1 cellular context compared by ENCODE assay signal in genomic region chr10:14602807-14603538, GRCh38.
A peak's percentile ranks its signal among the peaks of the same experiment; 100 is the strongest.
TF ChIP-seq lines count a peak whose summit lies in the region.

No MANE protein-coding gene starts in this region.

TF ChIP-seq in HEK293, 187 proteins besides CTCF, POLR2A, EP300 and RAD21 (continued from another document):
- TF ChIP-seq ZBTB11 (tag by site-specific recombination; conservative IDR thresholded peaks at IDR 0.05; ENCODE audit: low read depth) (no peak), ZNF302 (tag by site-specific recombination; IDR thresholded peaks at IDR 0.05; ENCODE audit: low read depth) (no peak), ZNF423 (tag by site-specific recombination; IDR thresholded peaks at IDR 0.05) (no peak), PRDM10 (tag by site-specific recombination; IDR thresholded peaks at IDR 0.05) (no peak), ZNF16 (tag by site-specific recombination; IDR thresholded peaks at IDR 0.05; ENCODE audit: low read depth) (no peak), ZNF76 (tag by site-specific recombination; IDR thresholded peaks at IDR 0.05; ENCODE audit: borderline replicate concordance, low read depth) (no peak), BCL11A (tag by site-specific recombination; IDR thresholded peaks at IDR 0.05; ENCODE audit: low read depth) (0 out of 2 replicates have a peak, but pooled peaks have one; percentile 27), HOXA7 (CRISPR knock-in tag; IDR thresholded peaks at IDR 0.05; ENCODE audit: borderline replicate concordance) (no peak), ZNF121 (tag by site-specific recombination; IDR thresholded peaks at IDR 0.05) (no peak), ZNF398 (tag by site-specific recombination; IDR thresholded peaks at IDR 0.05) (no peak), ZNF266 (tag by site-specific recombination; IDR thresholded peaks at IDR 0.05; ENCODE audit: low read depth) (no peak), ZNF660 (tag by site-specific recombination; IDR thresholded peaks at IDR 0.05) (no peak), ZNF830 (tag by site-specific recombination; IDR thresholded peaks at IDR 0.05; ENCODE audit: low read depth) (no peak), ZNF174 (tag by site-specific recombination; IDR thresholded peaks at IDR 0.05) (no peak), ZNF544 (tag by site-specific recombination; IDR thresholded peaks at IDR 0.05) (no peak), ZNF366 (tag by site-specific recombination; conservative IDR thresholded peaks at IDR 0.05) (peak; percentile 64), KLF16 (tag by site-specific recombination; IDR thresholded peaks at IDR 0.05) (peak; percentile 40; the same call in 1 of the 2 replicates), ZNF24 (tag by site-specific recombination; IDR thresholded peaks at IDR 0.05) (no peak), ZBTB17 (tag by site-specific recombination; IDR thresholded peaks at IDR 0.05) (peak; percentile 57; the same call in 1 of the 2 replicates), ZNF335 (tag by site-specific recombination; conservative IDR thresholded peaks at IDR 0.05) (no peak), ZNF394 (tag by site-specific recombination; IDR thresholded peaks at IDR 0.05; ENCODE audit: borderline replicate concordance) (no peak), ZNF292 (tag by site-specific recombination; IDR thresholded peaks at IDR 0.05; ENCODE audit: borderline replicate concordance, low read depth) (no peak), KLF17 (tag by site-specific recombination; IDR thresholded peaks at IDR 0.05) (0 out of 2 replicates have a peak, but pooled peaks have one; percentile 33), ZNF837 (tag by site-specific recombination; IDR thresholded peaks at IDR 0.05) (no peak), ZFP69B (tag by site-specific recombination; IDR thresholded peaks at IDR 0.05) (no peak), ZNF624 (tag by site-specific recombination; IDR thresholded peaks at IDR 0.05) (no peak), FEZF1 (tag by site-specific recombination; IDR thresholded peaks at IDR 0.05) (no peak), ZNF324 (tag by site-specific recombination; IDR thresholded peaks at IDR 0.05) (no peak), ZBTB20 (tag by site-specific recombination; IDR thresholded peaks at IDR 0.05) (no peak), KLF1 (tag by site-specific recombination; IDR thresholded peaks at IDR 0.05) (peak; percentile 75), ZSCAN16 (tag by site-specific recombination; IDR thresholded peaks at IDR 0.05) (no peak), ZNF341 (tag by site-specific recombination; IDR thresholded peaks at IDR 0.05; ENCODE audit: low read depth) (no peak), SETDB1 (IDR thresholded peaks at IDR 0.05; ENCODE audit: insufficient read length, low read length) (no peak), ZNF223 (tag by site-specific recombination; IDR thresholded peaks at IDR 0.05) (no peak), ZSCAN30 (tag by site-specific recombination; IDR thresholded peaks at IDR 0.05) (no peak), ZNF169 (tag by site-specific recombination; IDR thresholded peaks at IDR 0.05) (no peak), ZNF561 (tag by site-specific recombination; IDR thresholded peaks at IDR 0.05; ENCODE audit: borderline replicate concordance) (no peak), ZNF416 (tag by site-specific recombination; IDR thresholded peaks at IDR 0.05) (no peak), ZFHX2 (tag by site-specific recombination; conservative IDR thresholded peaks at IDR 0.05) (peak; percentile 55), HOXC10 (CRISPR knock-in tag; IDR thresholded peaks at IDR 0.05) (no peak), TSHZ1 (tag by site-specific recombination; IDR thresholded peaks at IDR 0.05; ENCODE audit: borderline replicate concordance) (peak; percentile 27; the same call in 1 of the 2 replicates), RBAK (tag by site-specific recombination; IDR thresholded peaks at IDR 0.05) (no peak), REPIN1 (tag by site-specific recombination; IDR thresholded peaks at IDR 0.05; ENCODE audit: low read depth) (no peak), ZNF768 (tag by site-specific recombination; IDR thresholded peaks at IDR 0.05) (no peak), ZNF248 (tag by site-specific recombination; IDR thresholded peaks at IDR 0.05) (no peak), ZNF2 (tag by site-specific recombination; IDR thresholded peaks at IDR 0.05) (no peak), ZNF677 (tag by site-specific recombination; IDR thresholded peaks at IDR 0.05) (no peak), ZSCAN4 (tag by site-specific recombination; IDR thresholded peaks at IDR 0.05) (peak; percentile 85), BCL11B (tag by site-specific recombination; IDR thresholded peaks at IDR 0.05; ENCODE audit: low read depth) (no peak), ZNF600 (tag by site-specific recombination; IDR thresholded peaks at IDR 0.05) (no peak; the same call in 1 of the 2 replicates), ZNF777 (tag by site-specific recombination; IDR thresholded peaks at IDR 0.05; ENCODE audit: borderline replicate concordance) (no peak)
